ENCODE assay signal across 25 cellular contexts in the genomic region with DNA sequence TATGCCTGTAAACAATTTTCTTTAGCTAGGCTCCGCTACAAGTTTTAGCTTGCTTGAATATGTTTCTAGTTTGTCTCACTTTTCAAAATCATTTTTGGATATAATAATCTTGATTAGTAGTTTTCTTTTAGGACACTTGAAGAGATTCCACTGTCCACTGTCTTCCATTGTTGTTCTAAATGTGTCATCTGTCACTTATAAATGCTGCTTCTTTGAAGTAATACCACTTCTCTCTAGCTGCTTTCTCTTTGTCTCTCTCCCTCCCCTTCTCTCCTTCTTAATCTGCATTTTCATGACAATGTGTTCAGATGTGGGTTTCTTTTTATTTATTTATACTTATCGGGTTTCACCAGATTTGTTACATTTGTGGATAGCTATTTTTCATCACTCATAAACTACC.
"Had no signal": no experiment of that assay in that cellular context is flagged by ENCODE, and none has a peak within 500 bp of the region (broad histone marks: within the 10 kb centered on the region; RNA-seq: fewer than 3 reads in every experiment).

No MANE protein-coding gene starts in this region.

- H3K9ac ChIP-seq: SK-N-SH had no signal

- DNase-seq: activated CD4-positive, alpha-beta memory T cell treated with anti-CD3 and anti-CD28 coated beads for 36 hours; activated CD4-positive, alpha-beta T cell treated with anti-CD3 and anti-CD28 coated beads, Interleukin-2, amount 10 ng/mL, durations not matched to agents 7 days and 5 days; activated CD4-positive, CD25-positive, alpha-beta regulatory T cell; activated gamma-delta T cell; activated naive CD4-positive, alpha-beta T cell treated with anti-CD3 and anti-CD28 coated beads for 36 hours; activated T-cell treated with anti-CD3 and anti-CD28 coated beads for 4 hours; activated T-cell treated with anti-CD3 and anti-CD28 coated beads, Interleukin-2, amount 50 U/mL, for 48 hours; cerebellar nuclear complex; colonic mucosa; Karpas-422; NCI-H1092; NCI-H146; NCI-H187 treated with DMSO at 0.1 percent for 48 hours; NCI-H2081 treated with DMSO at 0.1 percent for 48 hours; NCI-H2171 treated with DMSO at 0.1 percent for 48 hours; NCI-H226; NCI-H510A; NCI-H69; NK-92 treated with Interleukin-12 subunit alpha and Interleukin-12 subunit beta, amount 100 ng/mL, for 24 hours; Peyer's patch; Right ventricle myocardium superior; SJCRH30; SK-N-SH had no signal

- ATAC-seq: activated T-helper 17 cell treated with anti-CD3 and anti-CD28 coated beads, Interleukin-2, amount 50 U/mL, for 72 hours had no signal

- H3K36me3 ChIP-seq: colonic mucosa, Peyer's patch, SJCRH30 had no signal

- H3K27me3 ChIP-seq: colonic mucosa, Peyer's patch, SJCRH30 had no signal

- H3K27ac ChIP-seq: colonic mucosa, Peyer's patch, RWPE1, SJCRH30 had no signal

- H3K4me3 ChIP-seq: colonic mucosa, Peyer's patch, SJCRH30 had no signal

- H3K9me3 ChIP-seq: colonic mucosa had no signal

- H3K4me2 ChIP-seq: SK-N-SH had no signal

- H3K4me1 ChIP-seq: colonic mucosa, Peyer's patch, SJCRH30 had no signal
